In the genomic region with DNA sequence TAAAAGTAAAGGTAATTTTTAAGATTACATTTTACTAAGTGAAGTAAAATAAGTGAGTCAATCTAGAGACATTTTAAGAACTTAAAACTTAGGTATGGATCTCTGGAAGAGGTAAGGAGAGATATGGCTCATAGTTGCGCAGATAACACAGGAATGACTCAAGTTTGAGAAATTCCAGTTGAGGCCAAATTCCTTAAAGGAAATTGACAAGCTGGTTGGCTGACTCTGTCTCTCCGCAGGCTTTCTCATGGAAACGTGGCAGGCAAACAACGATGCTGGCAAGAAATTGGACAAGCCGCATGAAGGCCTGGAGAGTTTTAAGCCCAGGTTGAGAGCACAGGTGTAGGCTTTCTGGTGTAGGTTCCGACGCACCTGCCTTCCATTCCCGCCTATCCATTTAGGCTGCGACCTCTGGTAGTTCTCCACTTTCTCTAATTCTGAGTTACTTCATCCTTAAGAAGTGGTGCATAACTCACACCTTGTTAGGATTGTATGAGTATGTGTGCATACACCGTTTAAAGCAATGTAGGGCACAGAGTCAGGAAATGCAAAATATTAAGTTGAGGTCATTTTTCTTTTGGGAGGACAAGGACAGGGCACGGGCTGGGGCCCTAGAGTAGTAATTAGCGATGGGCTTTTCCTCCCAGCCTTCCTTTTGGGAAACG, we compare ENCODE assay signal across 9 cellular contexts. TPM values are rescaled to one million over a fixed set of nuclear protein-coding genes. Genes with fewer than 3 reads are reported as not detected.
DNase-seq lines count a peak whose midpoint lies in the region; ATAC-seq and TF ChIP-seq lines count a peak whose summit lies in the region.
"Had no signal": no experiment of that assay in that cellular context is flagged by ENCODE, and none has a peak within 500 bp of the region (broad histone marks: within the 10 kb centered on the region; RNA-seq: fewer than 3 reads in every experiment).

No MANE protein-coding gene starts in this region.

- peak overlapping the region; percentile 61 for H3K14ac ChIP-seq in IMR-90 (replicated peaks; ENCODE audit: low read depth, low read length)

- H3K36me3 ChIP-seq in IMR-90 (ENCODE audit: control insufficient read depth, insufficient read depth, low read length) (no peaks in the 10 kb centered on the region), endodermal cell (ENCODE audit: control insufficient read depth, insufficient read depth, low read length) (no peaks in the 10 kb centered on the region)

- H4K20me1 ChIP-seq in IMR-90 (ENCODE audit: insufficient read depth, low read length): no peaks in the 10 kb centered on the region

- H3K79me1 ChIP-seq in IMR-90 (ENCODE audit: low read depth in 1 of 2, low read length in 2 of 2): no peaks in the 10 kb centered on the region

- H3K27ac Mint-ChIP-seq in endodermal cell: no peak overlapping the region
- H3K27ac Mint-ChIP-seq in mesothelial cell of epicardium: peak overlapping the region; percentile 66
- H3K27ac Mint-ChIP-seq: naive B cell had no signal

- CTCF ChIA-PET in IMR-90 (lab: Yijun Ruan, JAX): no interaction called here

- H3K4me3 Mint-ChIP-seq in endodermal cell (peak overlapping the region; percentile 54), mesothelial cell of epicardium (peak overlapping the region; percentile 59)
- H3K4me3 Mint-ChIP-seq: naive B cell had no signal

- peak overlapping the region; percentile 74 for H3K56ac ChIP-seq in IMR-90 (ENCODE audit: extremely low read depth, insufficient read depth, low read length)

- H3K9me1 ChIP-seq in IMR-90 (ENCODE audit: insufficient read depth, low read length): no peaks in the 10 kb centered on the region; the same call in 1 of the 2 replicates

- no peaks in the 10 kb centered on the region for H3K9me3 ChIP-seq in IMR-90 (ENCODE audit: control insufficient read depth, insufficient read depth, low read length)
- H3K9me3 ChIP-seq in endodermal cell (ENCODE audit: control insufficient read depth, low read length): no peaks in the 10 kb centered on the region

- DNase-seq in AG10803 (ENCODE audit: low read depth) (peak; percentile 54), IMR-90 (peak; percentile 93), endodermal cell (no peak), mesothelial cell of epicardium (ENCODE audit: low spot score in 2 of 2, unreplicated experiment in 2 of 2) (no peak), cerebellar cortex (ENCODE audit: low spot score) (no peak), NCI-H187 treated with DMSO at 0.1 percent for 48 hours (lab: John Stamatoyannopoulos, UW) (no peak), SK-N-DZ (ENCODE audit: low spot score) (no peak)

- H3K4me1 Mint-ChIP-seq in endodermal cell (peaks cover 6% of the 10 kb centered on the region), mesothelial cell of epicardium (peaks cover 6% of the 10 kb centered on the region)
- H3K4me1 Mint-ChIP-seq: naive B cell had no signal

- H2AFZ ChIP-seq in IMR-90 (replicated peaks; ENCODE audit: low read length, poor library complexity): peak overlapping the region; percentile 98

- H3K27me3 Mint-ChIP-seq in endodermal cell (ENCODE audit: insufficient read depth): peaks cover 37% of the 10 kb centered on the region
- H3K27me3 Mint-ChIP-seq in mesothelial cell of epicardium (ENCODE audit: low read depth): peaks cover 25% of the 10 kb centered on the region

- H2BK20ac ChIP-seq in IMR-90 (ENCODE audit: low read depth, low read length): peak overlapping the region; percentile 89

- peak overlapping the region; percentile 30 for H3K18ac ChIP-seq in IMR-90 (ENCODE audit: low read depth, low read length)

- H2AK5ac ChIP-seq in IMR-90 (ENCODE audit: low read depth, low read length): peak overlapping the region; percentile 37; the same call in 1 of the 2 replicates

- peak overlapping the region; percentile 58; the same call in 1 of the 2 replicates for H4K5ac ChIP-seq in IMR-90 (ENCODE audit: low read depth, low read length)

- H2BK15ac ChIP-seq in IMR-90 (ENCODE audit: low read depth, low read length): peak overlapping the region; percentile 91

- 0 out of 2 replicates have a peak, but pooled peaks have one; percentile 23 for TF ChIP-seq POLR2A in IMR-90 (IDR thresholded peaks at IDR 0.05; ENCODE audit: low read depth, low read length)

- peak overlapping the region; percentile 58 for H3K4me3 ChIP-seq in AG10803 (ENCODE audit: low read length)
- peak overlapping the region; percentile 45 for H3K4me3 ChIP-seq in IMR-90 (ENCODE audit: insufficient read depth, low read depth, low read length)
- H3K4me3 ChIP-seq in endodermal cell (ENCODE audit: low read length): peak overlapping the region; percentile 71

- peak overlapping the region; percentile 86 for H2BK120ac ChIP-seq in IMR-90 (ENCODE audit: low read depth, low read length)

- dilution Hi-C loops in IMR-90 (cut with HindIII; ENCODE audit: low sequenced_read_pairs, unreplicated experiment): no loop called here

- H4K91ac ChIP-seq in IMR-90 (ENCODE audit: insufficient read depth, low read depth, low read length): peak overlapping the region; percentile 80

- no TSS peak for BruUV-seq in IMR-90 (replicated peaks; lab: Mats Ljungman, UMichigan)

- H3K36me3 Mint-ChIP-seq in endodermal cell (ENCODE audit: low read depth) (no peaks in the 10 kb centered on the region), mesothelial cell of epicardium (no peaks in the 10 kb centered on the region)

- peak overlapping the region; percentile 34 for H3K23ac ChIP-seq in IMR-90 (ENCODE audit: low read depth, low read length)

- POLR2A ChIA-PET in IMR-90 (lab: Charles Lee; ENCODE audit: unreplicated experiment): no interaction called here

- ATAC-seq in IMR-90 (ENCODE audit: low read depth): peak; percentile 75
- ATAC-seq in HG03196 (IDR thresholded peaks at IDR 0.05; ENCODE audit: unreplicated experiment): no peak

- TF ChIP-seq CTCF in AG10803 (conservative IDR thresholded peaks at IDR 0.05; ENCODE audit: low read length) (no peak), IMR-90 (conservative IDR thresholded peaks at IDR 0.05; ENCODE audit: low read depth, low read length) (no peak), endodermal cell (conservative IDR thresholded peaks at IDR 0.05) (no peak), mesothelial cell of epicardium (IDR thresholded peaks at IDR 0.05; ENCODE audit: unreplicated experiment) (no peak)

- H3K4me1 ChIP-seq in IMR-90 (ENCODE audit: control insufficient read depth, insufficient read depth, low read length) (peaks cover 7% of the 10 kb centered on the region), endodermal cell (ENCODE audit: control insufficient read depth, insufficient read depth, low read length) (peaks cover 7% of the 10 kb centered on the region)

- H3K9me3 Mint-ChIP-seq in endodermal cell (no peaks in the 10 kb centered on the region), mesothelial cell of epicardium (no peaks in the 10 kb centered on the region)

- peak overlapping the region; percentile 73 for H2AK9ac ChIP-seq in IMR-90 (replicated peaks; ENCODE audit: low read depth, low read length, poor library complexity)

- intact Hi-C loops in IMR-90 (cut with micrococcal nuclease): loop anchor here (2.0 kb wide), 1 partner anchor 52 kb away; no protein-coding TSS in a partner anchor

- H3K9ac ChIP-seq in IMR-90 (ENCODE audit: low read depth, low read length) (peak overlapping the region; percentile 63), endodermal cell (ENCODE audit: extremely low read depth, low read length, poor library complexity, severe bottlenecking) (peak overlapping the region; percentile 53)

- peak overlapping the region; percentile 78 for H3K27ac ChIP-seq in IMR-90 (ENCODE audit: insufficient read depth, low read length)
- H3K27ac ChIP-seq in endodermal cell (ENCODE audit: low read depth, low read length): no peak overlapping the region

- H3K27me3 ChIP-seq in IMR-90 (ENCODE audit: control insufficient read depth, insufficient read depth, low read length) (no peaks in the 10 kb centered on the region), endodermal cell (ENCODE audit: control insufficient read depth, insufficient read depth, low read length, poor library complexity, severe bottlenecking) (peaks cover 34% of the 10 kb centered on the region)

- peak overlapping the region; percentile 57 for H3K4me2 ChIP-seq in IMR-90 (ENCODE audit: low read depth, low read length)

- peak overlapping the region; percentile 76 for H2BK5ac ChIP-seq in IMR-90 (ENCODE audit: low read depth, low read length, poor library complexity, severe bottlenecking)

- 10% methylated on average over 2 of the region's 13 CpGs; no CpG with 5 or more reads in 1 of the 2 experiments for WGBS in IMR-90 (ENCODE audit: extremely low coverage in 2 of 2, insufficient read length in 1 of 2), 2 experiments
- WGBS in endodermal cell (ENCODE audit: insufficient coverage in 1 of 2, insufficient read length in 1 of 2), 2 experiments: 74 to 76% methylated on average over 12 to 13 of the region's 13 CpGs

- TF ChIP-seq RAD21 in IMR-90 (IDR thresholded peaks at IDR 0.05; ENCODE audit: low read length): no peak

- in situ Hi-C loops in IMR-90 (cut with MboI; ENCODE audit: low sequenced_read_pairs): loop anchor here (10.0 kb wide), 1 partner anchor 466 kb away; no protein-coding TSS in a partner anchor

- H3K4ac ChIP-seq in IMR-90 (ENCODE audit: low read depth, low read length): peak overlapping the region; percentile 81

- peak overlapping the region; percentile 94 to 95 for H4K8ac ChIP-seq in IMR-90 (ENCODE audit: low read depth in 2 of 2, low read length in 2 of 2)

TF ChIP-seq in IMR-90, 13 proteins besides CTCF, POLR2A, EP300 and RAD21 (continues in another document):
- TF ChIP-seq FOS (IDR thresholded peaks at IDR 0.05; ENCODE audit: low read depth, low read length) (peak; percentile 40; the same call in 1 of the 2 replicates), CHD1 (IDR thresholded peaks at IDR 0.05; ENCODE audit: low read depth, low read length) (no peak), MAZ (IDR thresholded peaks at IDR 0.05; ENCODE audit: borderline replicate concordance, low read depth, low read length) (no peak)

RNA-seq across cellular contexts. Expression of gene DAW1, which starts 0.6 kb away (rescaled TPM):
- total RNA-seq in IMR-90 (2012; rRNA removed) (1.4 TPM in 2 replicates), endodermal cell (under 1 TPM in 1 of 2 donors, not detected in 1; 0.27 TPM), mesothelial cell of epicardium (not detected in 3 replicates)
- polyA plus RNA-seq in IMR-90 (2012; rRNA removed): 0.86 and 0.93 TPM in 2 replicates
- polyA plus RNA-seq in IMR-90 (2012; cell fraction: cytosol; rRNA removed): 0.15 and 0.22 TPM in 2 replicates
- 0.15 and 0.83 TPM in 2 replicates for polyA plus RNA-seq in IMR-90 (2012; cell fraction: nucleus; rRNA removed; ENCODE audit: low replicate concordance)
- not detected for polyA plus RNA-seq in endodermal cell (2013, experiment 1 of 2)
- polyA plus RNA-seq in endodermal cell (2013, experiment 2 of 2): 0.25 TPM
- not detected in 2 replicates for polyA plus RNA-seq in SK-N-DZ (2014; cell fraction: cytosol; rRNA removed)
- not detected in 2 replicates for polyA plus RNA-seq in SK-N-DZ (2014; cell fraction: nucleus; rRNA removed)

RNA-seq across cellular contexts. Expression of gene CCL20, which starts 57.2 kb away (rescaled TPM):
- total RNA-seq in IMR-90 (2012; rRNA removed) (not detected in 2 replicates), endodermal cell (not detected), mesothelial cell of epicardium (0.36 TPM in 1 of 3 replicates, not detected in the others)
- polyA plus RNA-seq in IMR-90 (2012; rRNA removed): not detected in 2 replicates
- polyA plus RNA-seq in IMR-90 (2012; cell fraction: cytosol; rRNA removed): not detected in 2 replicates
- not detected in 2 replicates for polyA plus RNA-seq in IMR-90 (2012; cell fraction: nucleus; rRNA removed; ENCODE audit: low replicate concordance)
- polyA plus RNA-seq in endodermal cell (2013, experiment 1 of 2): not detected
- polyA plus RNA-seq in endodermal cell (2013, experiment 2 of 2): not detected
- not detected in 2 replicates for polyA plus RNA-seq in SK-N-DZ (2014; cell fraction: cytosol; rRNA removed)
- not detected in 2 replicates for polyA plus RNA-seq in SK-N-DZ (2014; cell fraction: nucleus; rRNA removed)

Comparison
In these comparisons a context has a peak if more than half of its experiments do, and no peak if none do; other contexts are left out.
1. DNase-seq: peak in AG10803 (single experiment) and IMR-90 (single experiment); none in endodermal cell (single experiment), mesothelial cell of epicardium (0 of 2), cerebellar cortex (single experiment), NCI-H187 treated with DMSO at 0.1 percent for 48 hours (single experiment) and SK-N-DZ (single experiment).
2. Peak in every context shown above with its lines, with median percentiles within 50 percentile points of each other: H3K4me3 ChIP-seq.